Comparison of ENCODE assay signal across 19 cellular contexts in the genomic region with DNA sequence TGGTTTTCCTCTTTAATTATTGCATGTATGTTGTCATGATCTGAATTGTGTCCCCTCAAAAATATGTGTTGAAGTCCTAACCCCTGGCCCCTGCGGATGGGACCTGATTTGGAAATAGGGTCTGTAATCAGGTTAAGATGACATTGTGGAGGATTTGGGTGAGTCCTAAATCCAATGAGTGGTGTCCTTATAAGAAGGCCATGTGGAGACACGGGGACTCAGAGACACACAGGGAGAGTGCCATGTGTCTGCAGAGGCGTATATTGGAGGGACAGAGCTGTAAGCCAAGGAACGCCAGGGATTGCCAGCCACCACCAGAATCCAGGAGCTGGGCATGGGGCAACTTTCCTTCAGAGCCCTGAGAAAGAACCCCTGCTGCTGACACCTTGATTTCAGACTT.
DNase-seq lines count a peak whose midpoint lies in the region; ATAC-seq lines count a peak whose summit lies in the region.
"Had no signal": no experiment of that assay in that cellular context is flagged by ENCODE, and none has a peak within 500 bp of the region (broad histone marks: within the 10 kb centered on the region; RNA-seq: fewer than 3 reads in every experiment).

No MANE protein-coding gene starts in this region.

- H3K27me3 Mint-ChIP-seq in activated naive CD8-positive, alpha-beta T cell treated with anti-CD3 and anti-CD28 coated beads, Interleukin-2, amount 10 ng/mL, durations not matched to agents 7 days and 5 days: peaks cover 4% of the 10 kb centered on the region
- H3K27me3 Mint-ChIP-seq in activated naive CD8-positive, alpha-beta T cell treated with anti-CD3 and anti-CD28 coated beads for 36 hours: no peaks in the 10 kb centered on the region
- H3K27me3 Mint-ChIP-seq in T-helper 17 cell: peaks cover 8% of the 10 kb centered on the region
- H3K27me3 Mint-ChIP-seq in activated naive CD4-positive, alpha-beta T cell treated with anti-CD3 and anti-CD28 coated beads for 36 hours (ENCODE audit: low read depth): peaks cover 20% of the 10 kb centered on the region

- H3K36me3 Mint-ChIP-seq in activated naive CD8-positive, alpha-beta T cell treated with anti-CD3 and anti-CD28 coated beads, Interleukin-2, amount 10 ng/mL, durations not matched to agents 7 days and 5 days: peaks cover 9% of the 10 kb centered on the region
- H3K36me3 Mint-ChIP-seq in activated naive CD8-positive, alpha-beta T cell treated with anti-CD3 and anti-CD28 coated beads for 36 hours: no peaks in the 10 kb centered on the region
- no peaks in the 10 kb centered on the region for H3K36me3 Mint-ChIP-seq in T-helper 17 cell (ENCODE audit: low read depth)
- H3K36me3 Mint-ChIP-seq in activated naive CD4-positive, alpha-beta T cell treated with anti-CD3 and anti-CD28 coated beads for 36 hours (ENCODE audit: low read depth): no peaks in the 10 kb centered on the region
- H3K36me3 Mint-ChIP-seq: CD4-positive, CD25-positive, alpha-beta regulatory T cell; CD8-positive, alpha-beta T cell had no signal

- no peak overlapping the region for H3K4me3 Mint-ChIP-seq in activated naive CD8-positive, alpha-beta T cell treated with anti-CD3 and anti-CD28 coated beads, Interleukin-2, amount 10 ng/mL, durations not matched to agents 7 days and 5 days
- no peak overlapping the region for H3K4me3 Mint-ChIP-seq in activated naive CD8-positive, alpha-beta T cell treated with anti-CD3 and anti-CD28 coated beads for 36 hours
- H3K4me3 Mint-ChIP-seq in T-helper 17 cell: no peak overlapping the region
- no peak overlapping the region for H3K4me3 Mint-ChIP-seq in activated naive CD4-positive, alpha-beta T cell treated with anti-CD3 and anti-CD28 coated beads for 36 hours
- H3K4me3 Mint-ChIP-seq: B cell; CD4-positive, CD25-positive, alpha-beta regulatory T cell; CD8-positive, alpha-beta T cell; GM23338; H9 had no signal

- DNase-seq in activated naive CD8-positive, alpha-beta T cell treated with anti-CD3 and anti-CD28 coated beads, Interleukin-2, amount 10 ng/mL, durations not matched to agents 7 days and 5 days: no peak
- DNase-seq in activated naive CD8-positive, alpha-beta T cell treated with anti-CD3 and anti-CD28 coated beads for 36 hours: no peak
- DNase-seq in NCI-H82 (lab: John Stamatoyannopoulos, UW) (peak; percentile 82), T-helper 17 cell (no peak), hypothalamus (lab: John Stamatoyannopoulos, UW) (no peak), RPMI8226 (no peak)
- DNase-seq in activated naive CD4-positive, alpha-beta T cell treated with anti-CD3 and anti-CD28 coated beads for 36 hours: no peak
- DNase-seq: C1 segment of cervical spinal cord; Caco-2; CD4-positive, CD25-positive, alpha-beta regulatory T cell; CD8-positive, alpha-beta T cell; DMS79; EL; GDM1; H9 had no signal

- no peak for ATAC-seq in activated naive CD8-positive, alpha-beta T cell treated with anti-CD3 and anti-CD28 coated beads, Interleukin-2, amount 10 ng/mL, durations not matched to agents 7 days and 5 days (ENCODE audit: low read depth)
- ATAC-seq in T-helper 17 cell: no peak
- ATAC-seq: CD8-positive, alpha-beta T cell; GM12878; GM23338; HCT116 had no signal

- intact Hi-C loops in activated naive CD4-positive, alpha-beta T cell treated with anti-CD3 and anti-CD28 coated beads for 36 hours (cut with micrococcal nuclease): no loop called here

- H3K4me1 Mint-ChIP-seq in activated naive CD8-positive, alpha-beta T cell treated with anti-CD3 and anti-CD28 coated beads, Interleukin-2, amount 10 ng/mL, durations not matched to agents 7 days and 5 days: peaks cover 47% of the 10 kb centered on the region
- peaks cover 20% of the 10 kb centered on the region for H3K4me1 Mint-ChIP-seq in activated naive CD8-positive, alpha-beta T cell treated with anti-CD3 and anti-CD28 coated beads for 36 hours
- H3K4me1 Mint-ChIP-seq in T-helper 17 cell: no peaks in the 10 kb centered on the region
- no peaks in the 10 kb centered on the region for H3K4me1 Mint-ChIP-seq in activated naive CD4-positive, alpha-beta T cell treated with anti-CD3 and anti-CD28 coated beads for 36 hours (ENCODE audit: low read depth)
- H3K4me1 Mint-ChIP-seq: B cell; CD4-positive, CD25-positive, alpha-beta regulatory T cell; GM23338; H9 had no signal

- peaks cover 4% of the 10 kb centered on the region for H3K9me3 Mint-ChIP-seq in activated naive CD8-positive, alpha-beta T cell treated with anti-CD3 and anti-CD28 coated beads, Interleukin-2, amount 10 ng/mL, durations not matched to agents 7 days and 5 days
- H3K9me3 Mint-ChIP-seq in activated naive CD8-positive, alpha-beta T cell treated with anti-CD3 and anti-CD28 coated beads for 36 hours: no peaks in the 10 kb centered on the region
- H3K9me3 Mint-ChIP-seq in activated naive CD4-positive, alpha-beta T cell treated with anti-CD3 and anti-CD28 coated beads for 36 hours: no peaks in the 10 kb centered on the region
- H3K9me3 Mint-ChIP-seq: CD8-positive, alpha-beta T cell; GM23338; H9 had no signal

- no peaks in the 10 kb centered on the region for H3K9me3 ChIP-seq in T-helper 17 cell (ENCODE audit: control insufficient read depth, low read length, poor library complexity, severe bottlenecking)
- H3K9me3 ChIP-seq: Caco-2 had no signal

- CTCF ChIA-PET in activated naive CD4-positive, alpha-beta T cell treated with anti-CD3 and anti-CD28 coated beads for 36 hours (lab: Charles Lee): no interaction called here

- POLR2A ChIA-PET in activated naive CD8-positive, alpha-beta T cell treated with anti-CD3 and anti-CD28 coated beads, Interleukin-2, amount 10 ng/mL, durations not matched to agents 7 days and 5 days (lab: Charles Lee): no interaction called here

- peak overlapping the region; percentile 40 for H3K27ac Mint-ChIP-seq in activated naive CD8-positive, alpha-beta T cell treated with anti-CD3 and anti-CD28 coated beads, Interleukin-2, amount 10 ng/mL, durations not matched to agents 7 days and 5 days
- H3K27ac Mint-ChIP-seq in activated naive CD8-positive, alpha-beta T cell treated with anti-CD3 and anti-CD28 coated beads for 36 hours: no peak overlapping the region
- H3K27ac Mint-ChIP-seq in T-helper 17 cell: peak overlapping the region; percentile 1
- H3K27ac Mint-ChIP-seq in activated naive CD4-positive, alpha-beta T cell treated with anti-CD3 and anti-CD28 coated beads for 36 hours: no peak overlapping the region
- H3K27ac Mint-ChIP-seq: B cell; CD4-positive, CD25-positive, alpha-beta regulatory T cell; CD8-positive, alpha-beta T cell; GM23338 had no signal

Comparison
In these comparisons a context has a peak if more than half of its experiments do, and no peak if none do; other contexts are left out.
1. H3K27ac Mint-ChIP-seq: peak in activated naive CD8-positive, alpha-beta T cell treated with anti-CD3 and anti-CD28 coated beads, Interleukin-2, amount 10 ng/mL, durations not matched to agents 7 days and 5 days (single experiment) and T-helper 17 cell (single experiment); none in activated naive CD8-positive, alpha-beta T cell treated with anti-CD3 and anti-CD28 coated beads for 36 hours (single experiment) and activated naive CD4-positive, alpha-beta T cell treated with anti-CD3 and anti-CD28 coated beads for 36 hours (single experiment).